Comparison of ENCODE assay signal across 28 cellular contexts in genomic region chr13:88857256-88857655, GRCh38.
DNase-seq lines count a peak whose midpoint lies in the region; ATAC-seq and TF ChIP-seq lines count a peak whose summit lies in the region.
"Had no signal": no experiment of that assay in that cellular context is flagged by ENCODE, and none has a peak within 500 bp of the region (broad histone marks: within the 10 kb centered on the region; RNA-seq: fewer than 3 reads in every experiment).

No MANE protein-coding gene starts in this region.

- H2AFZ ChIP-seq in SK-N-SH (ENCODE audit: low read depth): no peak overlapping the region

- DNase-seq in DMS153 treated with DMSO at 0.1 percent for 48 hours (lab: John Stamatoyannopoulos, UW; ENCODE audit: unreplicated experiment) (peak; percentile 26), HT1080 (ENCODE audit: low read depth) (peak; percentile 16), NCI-H2081 (lab: John Stamatoyannopoulos, UW) (peak; percentile 26 to 63), NCI-H748 treated with DMSO at 0.1 percent for 48 hours (lab: John Stamatoyannopoulos, UW) (peak; percentile 63), cerebellar cortex (ENCODE audit: low spot score) (no peak), SK-N-SH (no peak)
- DNase-seq: activated CD4-positive, alpha-beta T cell treated with anti-CD3 and anti-CD28 coated beads for 48 hours; activated effector memory CD4-positive, alpha-beta T cell treated with Interleukin-2 at 50 U/mL for 16 hours; anterior cingulate cortex; CD4-positive, alpha-beta T cell; effector CD8-positive, alpha-beta T cell; EL; H9; Kasumi-1; NCI-H774; SIG-M5; sigmoid colon; stimulated activated CD4-positive, alpha-beta T cell treated with anti-CD3 and anti-CD28 coated beads, Interleukin-12 subunit alpha, Interleukin-12 subunit beta, amount 100 ng/mL, for 4 hours; stimulated activated CD4-positive, alpha-beta T cell treated with anti-CD3 and anti-CD28 coated beads, Interleukin-2, amount 100 ng/mL, for 48 hours; stomach; T1000; WERI-Rb-1 had no signal

- H4K20me1 ChIP-seq in SK-N-SH (ENCODE audit: insufficient read depth): no peaks in the 10 kb centered on the region

- H3F3A ChIP-seq in SK-N-SH (replicated peaks; ENCODE audit: insufficient read depth): no peaks in the 10 kb centered on the region

- TF ChIP-seq EP300 in SK-N-SH (IDR thresholded peaks at IDR 0.05; ENCODE audit: borderline replicate concordance in 1 of 2, low read depth in 1 of 2, low read length in 1 of 2): no peak

- WGBS in SK-N-SH (ENCODE audit: low lambda C conversion rate): 74% methylated on average over 1 of the region's 1 CpG

- no peak overlapping the region for H3K4me2 ChIP-seq in SK-N-SH

- TF ChIP-seq RAD21 in SK-N-SH (IDR thresholded peaks at IDR 0.05; ENCODE audit: low read length): no peak

- no peak overlapping the region for H3K9ac ChIP-seq in SK-N-SH

- no peaks in the 10 kb centered on the region for H3K9me3 ChIP-seq in SK-N-SH
- H3K9me3 ChIP-seq: sigmoid colon, vagina had no signal

- CTCF ChIA-PET in SK-N-SH (lab: Yijun Ruan, JAX): interaction anchor here (0.6 kb wide), 1 partner anchor 206 kb away, joined by 3 read pairs; no protein-coding TSS in a partner anchor

- no peaks in the 10 kb centered on the region for H3K27me3 ChIP-seq in SK-N-SH (ENCODE audit: insufficient read depth)
- H3K27me3 ChIP-seq: cardiac muscle cell, sigmoid colon, stomach, vagina had no signal

- H3K79me2 ChIP-seq in SK-N-SH (ENCODE audit: insufficient read depth): no peaks in the 10 kb centered on the region

- ATAC-seq in GM18909 (IDR thresholded peaks at IDR 0.05; ENCODE audit: poor library complexity, unreplicated experiment) (no peak), HG03045 (IDR thresholded peaks at IDR 0.05; ENCODE audit: unreplicated experiment) (no peak)
- ATAC-seq: left lobe of liver had no signal

- H3K4me1 ChIP-seq in SK-N-SH (ENCODE audit: control insufficient read depth in 1 of 2, insufficient read depth in 2 of 2, low read depth in 1 of 2, low read length in 1 of 2): peaks cover 0 to 2% of the 10 kb centered on the region in 2 experiments; a peak in 1 of 4 replicates
- H3K4me1 ChIP-seq: sigmoid colon, stomach, vagina had no signal

- H3K27ac ChIP-seq in SK-N-SH (ENCODE audit: low read depth in 2 of 2, low read length in 1 of 2): no peak overlapping the region
- H3K27ac ChIP-seq: cardiac muscle cell, coronary artery, sigmoid colon, stomach, vagina, WERI-Rb-1 had no signal

- no peaks in the 10 kb centered on the region; the same call in 1 of the 2 replicates for H3K9me2 ChIP-seq in SK-N-SH

- H3K4me3 ChIP-seq in SK-N-SH (ENCODE audit: low read depth in 2 of 2, low read length in 1 of 2): no peak overlapping the region
- H3K4me3 ChIP-seq: cardiac muscle cell, coronary artery, sigmoid colon, stomach, vagina had no signal

- no peak for TF ChIP-seq CTCF in SK-N-SH (IDR thresholded peaks at IDR 0.05)

- H3K36me3 ChIP-seq in SK-N-SH (replicated peaks in 1 of 2; ENCODE audit: control insufficient read depth in 1 of 2, insufficient read depth in 2 of 2, low read length in 1 of 2): no peaks in the 10 kb centered on the region
- H3K36me3 ChIP-seq: cardiac muscle cell, sigmoid colon, stomach, vagina, WERI-Rb-1 had no signal

- POLR2A ChIA-PET in SK-N-SH (lab: Yijun Ruan, JAX): no interaction called here

TF ChIP-seq in SK-N-SH, 30 proteins besides CTCF, POLR2A, EP300 and RAD21:
- TF ChIP-seq FOXJ3 (CRISPR knock-in tag; IDR thresholded peaks at IDR 0.05): no peak
- TF ChIP-seq POLR2AphosphoS5 (IDR thresholded peaks at IDR 0.05; ENCODE audit: low read depth, low read length): no peak
- TF ChIP-seq, protein P1, sequence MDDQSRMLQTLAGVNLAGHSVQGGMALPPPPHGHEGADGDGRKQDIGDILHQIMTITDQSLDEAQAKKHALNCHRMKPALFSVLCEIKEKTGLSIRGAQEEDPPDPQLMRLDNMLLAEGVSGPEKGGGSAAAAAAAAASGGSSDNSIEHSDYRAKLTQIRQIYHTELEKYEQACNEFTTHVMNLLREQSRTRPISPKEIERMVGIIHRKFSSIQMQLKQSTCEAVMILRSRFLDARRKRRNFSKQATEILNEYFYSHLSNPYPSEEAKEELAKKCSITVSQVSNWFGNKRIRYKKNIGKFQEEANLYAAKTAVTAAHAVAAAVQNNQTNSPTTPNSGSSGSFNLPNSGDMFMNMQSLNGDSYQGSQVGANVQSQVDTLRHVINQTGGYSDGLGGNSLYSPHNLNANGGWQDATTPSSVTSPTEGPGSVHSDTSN (IDR thresholded peaks at IDR 0.05): no peak
- TF ChIP-seq TAF1 (IDR thresholded peaks at IDR 0.05; ENCODE audit: borderline replicate concordance, low read depth, low read length): no peak
- TF ChIP-seq USF2 (IDR thresholded peaks at IDR 0.05; ENCODE audit: borderline replicate concordance, low read depth, low read length): no peak
- TF ChIP-seq NFIC (IDR thresholded peaks at IDR 0.05; ENCODE audit: borderline replicate concordance): no peak
- no peak for TF ChIP-seq MXI1 (IDR thresholded peaks at IDR 0.05; ENCODE audit: low read depth, low read length)
- no peak for TF ChIP-seq CHD2 (IDR thresholded peaks at IDR 0.05; ENCODE audit: low read length, partially characterized antibody)
- TF ChIP-seq RXRA (IDR thresholded peaks at IDR 0.05; ENCODE audit: borderline replicate concordance, low read depth): no peak
- TF ChIP-seq TCF12 (IDR thresholded peaks at IDR 0.05): no peak
- TF ChIP-seq ELF1 (IDR thresholded peaks at IDR 0.05): no peak
- no peak for TF ChIP-seq RFX5 (IDR thresholded peaks at IDR 0.05; ENCODE audit: low read length)
- TF ChIP-seq USF1 (IDR thresholded peaks at IDR 0.05; ENCODE audit: borderline replicate concordance, low read depth): no peak
- TF ChIP-seq SMC3 (IDR thresholded peaks at IDR 0.05; ENCODE audit: low read depth, low read length): no peak
- TF ChIP-seq RCOR1 (IDR thresholded peaks at IDR 0.05; ENCODE audit: low read length): no peak
- TF ChIP-seq EZH2phosphoT487 (IDR thresholded peaks at IDR 0.05; ENCODE audit: borderline replicate concordance, low read depth): no peak

Comparison
In these comparisons a context has a peak if more than half of its experiments do, and no peak if none do; other contexts are left out.
1. DNase-seq: peak in DMS153 treated with DMSO at 0.1 percent for 48 hours (single experiment), HT1080 (single experiment), NCI-H2081 (2 of 2) and NCI-H748 treated with DMSO at 0.1 percent for 48 hours (single experiment); none in cerebellar cortex (single experiment) and SK-N-SH (single experiment).